Comparison of ENCODE assay signal across 19 cellular contexts in genomic region chr20:14245368-14245970, GRCh38.
DNase-seq lines count a peak whose midpoint lies in the region; ATAC-seq and TF ChIP-seq lines count a peak whose summit lies in the region.
"Had no signal": no experiment of that assay in that cellular context is flagged by ENCODE, and none has a peak within 500 bp of the region (broad histone marks: within the 10 kb centered on the region; RNA-seq: fewer than 3 reads in every experiment).

No MANE protein-coding gene starts in this region.

- H3K27me3 ChIP-seq in left ventricle myocardium inferior (ENCODE audit: low read depth) (no peaks in the 10 kb centered on the region), esophagus muscularis mucosa (no peaks in the 10 kb centered on the region), sigmoid colon (no peaks in the 10 kb centered on the region)
- H3K27me3 ChIP-seq: BLaER1 treated with 17β-estradiol and CSF1 and Interleukin-3, amounts not matched to agents 10 nM and 100 nM had no signal

- 32% methylated on average over 1 of the region's 1 CpG for WGBS in esophagus muscularis mucosa
- 65 to 70% methylated on average over 1 of the region's 1 CpG for WGBS in sigmoid colon, 2 donors

- DNase-seq in Right ventricle myocardium superior (no peak), left ventricle myocardium inferior (no peak), esophagus muscularis mucosa (ENCODE audit: extremely low spot score) (no peak), iris pigment epithelial cell (ENCODE audit: low read depth) (peak; percentile 1), sigmoid colon (no peak), Kasumi-1 (lab: John Stamatoyannopoulos, UW) (no peak), CD14-positive monocyte (ENCODE audit: low spot score) (no peak), NCI-H526 treated with DMSO at 0.1 percent for 48 hours (lab: John Stamatoyannopoulos, UW) (no peak)
- DNase-seq: activated CD4-positive, CD25-positive, alpha-beta regulatory T cell treated with anti-CD3 and anti-CD28 coated beads, Interleukin-2, amount 50 U/mL, for 72 hours; activated naive CD4-positive, alpha-beta T cell treated with Interleukin-2 at 50 U/mL for 16 hours; activated T-cell treated with anti-CD3 and anti-CD28 coated beads, Interleukin-2, amount 50 U/mL, for 4 hours; effector CD4-positive, alpha-beta T cell; EL; NCI-H1436 treated with DMSO at 0.1 percent for 48 hours; NCI-H748 treated with DMSO at 0.1 percent for 48 hours; psoas muscle; stimulated activated CD4-positive, alpha-beta T cell treated with anti-CD3 and anti-CD28 coated beads, Interleukin-15, amount 100 ng/mL, for 24 hours; substantia nigra had no signal

- H3K4me1 ChIP-seq in left ventricle myocardium inferior = peaks cover 6% of the 10 kb centered on the region
- peaks cover 0 to 26% (median 22%) of the 10 kb centered on the region in 4 donors for H3K4me1 ChIP-seq in esophagus muscularis mucosa
- peaks cover 0 to 25% (median 13%) of the 10 kb centered on the region in 4 donors for H3K4me1 ChIP-seq in sigmoid colon
- H3K4me1 ChIP-seq: BLaER1 treated with 17β-estradiol and CSF1 and Interleukin-3, amounts not matched to agents 10 nM and 100 nM; psoas muscle had no signal

- H3K36me3 ChIP-seq in left ventricle myocardium inferior = no peaks in the 10 kb centered on the region
- no peaks in the 10 kb centered on the region for H3K36me3 ChIP-seq in esophagus muscularis mucosa
- H3K36me3 ChIP-seq in sigmoid colon = no peaks in the 10 kb centered on the region
- H3K36me3 ChIP-seq: BLaER1 treated with 17β-estradiol and CSF1 and Interleukin-3, amounts not matched to agents 10 nM and 100 nM had no signal

- ATAC-seq in Right ventricle myocardium superior (ENCODE audit: poor library complexity) = peak; percentile 61
- ATAC-seq: activated T-cell treated with anti-CD3 and anti-CD28 coated beads, Interleukin-2, amount 50 U/mL, for 4 hours; psoas muscle had no signal

- intact Hi-C loops in Right ventricle myocardium superior (cut with DNase I) = no loop called here
- intact Hi-C loops in left ventricle myocardium inferior (cut with micrococcal nuclease) = no loop called here
- intact Hi-C loops in esophagus muscularis mucosa (cut with DNase I) = no loop called here
- intact Hi-C loops in sigmoid colon (cut with DNase I) = no loop called here
- intact Hi-C loops in CD14-positive monocyte (cut with micrococcal nuclease) = no loop called here

- no peak overlapping the region for H3K4me3 Mint-ChIP-seq in CD14-positive monocyte
- H3K4me3 Mint-ChIP-seq: activated T-cell treated with anti-CD3 and anti-CD28 coated beads, Interleukin-2, amount 50 U/mL, for 4 hours had no signal

- TF ChIP-seq EP300 in esophagus muscularis mucosa (IDR thresholded peaks at IDR 0.05) = no peak
- TF ChIP-seq EP300 in sigmoid colon (IDR thresholded peaks at IDR 0.05) = peak in 1 of 4 donors; percentile 11

- no peaks in the 10 kb centered on the region for H3K9me3 ChIP-seq in left ventricle myocardium inferior (replicated peaks)
- H3K9me3 ChIP-seq in esophagus muscularis mucosa = no peaks in the 10 kb centered on the region
- no peaks in the 10 kb centered on the region for H3K9me3 ChIP-seq in sigmoid colon
- H3K9me3 ChIP-seq: BLaER1 treated with 17β-estradiol and CSF1 and Interleukin-3, amounts not matched to agents 10 nM and 100 nM; psoas muscle had no signal

- no peaks in the 10 kb centered on the region for H3K4me1 Mint-ChIP-seq in CD14-positive monocyte

- no peak for TF ChIP-seq CTCF in left ventricle myocardium inferior (IDR thresholded peaks at IDR 0.05; ENCODE audit: borderline replicate concordance)
- no peak for TF ChIP-seq CTCF in esophagus muscularis mucosa (IDR thresholded peaks at IDR 0.05)
- no peak for TF ChIP-seq CTCF in sigmoid colon (IDR thresholded peaks at IDR 0.05)
- TF ChIP-seq CTCF in CD14-positive monocyte (IDR thresholded peaks at IDR 0.05) = no peak

- H3K4me3 ChIP-seq in left ventricle myocardium inferior (no peak overlapping the region), esophagus muscularis mucosa (no peak overlapping the region), sigmoid colon (no peak overlapping the region)
- H3K4me3 ChIP-seq: BLaER1 treated with 17β-estradiol and CSF1 and Interleukin-3, amounts not matched to agents 10 nM and 100 nM; psoas muscle had no signal

- no peaks in the 10 kb centered on the region for H3K27me3 Mint-ChIP-seq in CD14-positive monocyte (ENCODE audit: low read depth in 3 of 3)

- no peak overlapping the region for H3K27ac Mint-ChIP-seq in CD14-positive monocyte

- peaks cover 0 to 2% (median 0%) of the 10 kb centered on the region in 7 donors for H3K9me3 Mint-ChIP-seq in CD14-positive monocyte

- H3K27ac ChIP-seq in left ventricle myocardium inferior (replicated peaks) (no peak overlapping the region), esophagus muscularis mucosa (replicated peaks in 1 of 4) (peak overlapping the region in 3 of 4 donors; percentile 19 to 42 (median 29)), sigmoid colon (peak overlapping the region; percentile 19 to 57 (median 38))
- H3K27ac ChIP-seq: BLaER1 treated with 17β-estradiol and CSF1 and Interleukin-3, amounts not matched to agents 10 nM and 100 nM; psoas muscle had no signal

- TF ChIP-seq POLR2A in esophagus muscularis mucosa (IDR thresholded peaks at IDR 0.05; ENCODE audit: low read depth) (no peak), sigmoid colon (IDR thresholded peaks at IDR 0.05) (no peak)

- H3K36me3 Mint-ChIP-seq in CD14-positive monocyte = no peaks in the 10 kb centered on the region
